Comparison of ENCODE assay signal across 15 cellular contexts in the genomic region with DNA sequence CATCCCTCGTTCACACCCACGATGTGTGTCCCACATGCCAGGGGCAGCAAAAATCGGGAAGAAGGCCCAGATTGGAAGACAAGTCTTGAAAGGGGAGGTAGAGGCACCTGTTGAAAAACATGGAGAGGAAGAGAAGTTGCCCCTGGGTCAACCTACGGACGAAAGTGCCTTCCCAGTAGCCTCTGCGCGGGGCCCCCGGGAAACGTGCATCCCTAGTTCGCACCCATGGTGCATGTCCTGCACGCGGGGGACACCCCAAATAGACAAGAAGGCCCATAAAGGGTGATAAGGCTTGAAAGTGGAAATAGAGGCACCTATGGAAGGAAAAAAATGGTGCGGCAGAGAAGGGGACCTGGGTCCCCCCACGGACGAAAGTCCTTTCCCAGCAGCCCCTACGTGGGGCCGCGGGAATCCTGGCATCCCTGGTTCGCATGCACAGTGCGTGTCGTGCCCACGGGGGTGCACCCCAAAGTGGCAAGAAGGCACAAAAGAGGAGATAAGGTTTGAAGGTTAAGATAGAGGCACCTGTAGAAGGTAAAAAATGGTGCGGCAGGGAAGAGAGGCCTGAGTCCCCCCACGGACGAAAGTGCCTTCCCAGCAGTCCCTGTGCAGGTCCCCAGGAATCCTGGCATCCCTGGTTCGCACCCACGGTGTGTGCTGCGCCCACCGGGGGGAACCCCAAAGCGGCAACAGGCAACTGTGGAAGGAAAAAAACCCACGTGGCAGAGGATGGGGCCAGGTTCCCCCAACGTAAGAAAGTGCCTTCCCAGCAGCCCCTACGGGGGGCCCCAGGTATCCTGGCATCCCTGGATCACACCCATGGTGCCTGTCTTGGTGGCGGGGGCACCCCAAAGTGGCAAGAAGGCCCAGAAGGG.
"Had no signal": no experiment of that assay in that cellular context is flagged by ENCODE, and none has a peak within 500 bp of the region (broad histone marks: within the 10 kb centered on the region; RNA-seq: fewer than 3 reads in every experiment).

No MANE protein-coding gene starts in this region.

- H3K9me3 ChIP-seq: gastrocnemius medialis, testis had no signal

- H3K36me3 ChIP-seq: esophagus muscularis mucosa, gastrocnemius medialis, neutrophil, transverse colon had no signal

- H3K4me1 ChIP-seq: esophagus muscularis mucosa, gastrocnemius medialis, testis, transverse colon had no signal

- H3K27ac ChIP-seq: epithelial cell of prostate, esophagus muscularis mucosa, gastrocnemius medialis, neutrophil, testis, transverse colon had no signal

- ATAC-seq: effector memory CD8-positive, alpha-beta T cell; gastrocnemius medialis; stimulated activated naive B cell treated with anti-CD40 and anti-IgM and Interleukin-4, amounts not matched to agents 10 μg/mL and 1 μg/mL and 100 μg/mL, for 72 hours; stimulated activated naive CD8-positive, alpha-beta T cell treated with anti-CD3 and anti-CD28 coated beads, Interleukin-15, amount 100 ng/mL, for 72 hours had no signal

- DNase-seq: effector memory CD8-positive, alpha-beta T cell; gastrocnemius medialis; mesenchymal stem cell; midbrain; naive B cell; stimulated activated CD4-positive, alpha-beta T cell treated with anti-CD3 and anti-CD28 coated beads, Interleukin-2, amount 100 ng/mL, for 24 hours; stimulated activated CD4-positive, alpha-beta T cell treated with anti-CD3 and anti-CD28 coated beads, Interleukin-4, amount 100 ng/mL, for 4 hours; stimulated activated naive B cell treated with anti-CD40 and anti-IgM and Interleukin-4, amounts not matched to agents 10 μg/mL and 1 μg/mL and 100 μg/mL, for 72 hours; stimulated activated naive CD8-positive, alpha-beta T cell treated with anti-CD3 and anti-CD28 coated beads, Interleukin-15, amount 100 ng/mL, for 72 hours; testis; transverse colon had no signal

- H3K27me3 ChIP-seq: gastrocnemius medialis, neutrophil, testis, transverse colon had no signal

- H3K4me3 ChIP-seq: esophagus muscularis mucosa, gastrocnemius medialis, lung, testis, transverse colon had no signal
